In the genomic region with DNA sequence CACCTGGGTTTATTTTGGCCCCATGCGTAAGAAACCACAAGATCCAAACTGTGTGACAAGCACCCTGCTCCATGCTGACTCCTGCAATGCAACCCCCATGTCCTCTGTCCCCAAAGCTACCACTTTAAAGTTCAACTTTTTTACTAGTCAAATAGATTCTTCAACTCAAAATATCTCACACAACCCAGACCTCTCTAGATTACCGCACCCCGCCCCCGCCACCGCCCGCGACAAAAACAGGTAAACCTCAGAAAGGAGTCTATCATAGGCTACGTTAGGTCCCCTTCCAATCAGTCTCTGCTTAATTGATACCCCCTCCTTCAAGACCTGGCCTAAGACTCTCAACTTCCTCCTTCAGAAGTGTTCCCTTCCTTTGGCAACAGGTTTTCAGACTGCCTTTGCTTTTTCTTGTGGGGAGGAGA, we compare ENCODE assay signal across 2 cellular contexts.
TF ChIP-seq lines count a peak whose summit lies in the region.

No MANE protein-coding gene starts in this region.

TF ChIP-seq in SK-N-SH, 30 proteins besides CTCF, POLR2A, EP300 and RAD21 (continued from another document):
- TF ChIP-seq, protein P1, sequence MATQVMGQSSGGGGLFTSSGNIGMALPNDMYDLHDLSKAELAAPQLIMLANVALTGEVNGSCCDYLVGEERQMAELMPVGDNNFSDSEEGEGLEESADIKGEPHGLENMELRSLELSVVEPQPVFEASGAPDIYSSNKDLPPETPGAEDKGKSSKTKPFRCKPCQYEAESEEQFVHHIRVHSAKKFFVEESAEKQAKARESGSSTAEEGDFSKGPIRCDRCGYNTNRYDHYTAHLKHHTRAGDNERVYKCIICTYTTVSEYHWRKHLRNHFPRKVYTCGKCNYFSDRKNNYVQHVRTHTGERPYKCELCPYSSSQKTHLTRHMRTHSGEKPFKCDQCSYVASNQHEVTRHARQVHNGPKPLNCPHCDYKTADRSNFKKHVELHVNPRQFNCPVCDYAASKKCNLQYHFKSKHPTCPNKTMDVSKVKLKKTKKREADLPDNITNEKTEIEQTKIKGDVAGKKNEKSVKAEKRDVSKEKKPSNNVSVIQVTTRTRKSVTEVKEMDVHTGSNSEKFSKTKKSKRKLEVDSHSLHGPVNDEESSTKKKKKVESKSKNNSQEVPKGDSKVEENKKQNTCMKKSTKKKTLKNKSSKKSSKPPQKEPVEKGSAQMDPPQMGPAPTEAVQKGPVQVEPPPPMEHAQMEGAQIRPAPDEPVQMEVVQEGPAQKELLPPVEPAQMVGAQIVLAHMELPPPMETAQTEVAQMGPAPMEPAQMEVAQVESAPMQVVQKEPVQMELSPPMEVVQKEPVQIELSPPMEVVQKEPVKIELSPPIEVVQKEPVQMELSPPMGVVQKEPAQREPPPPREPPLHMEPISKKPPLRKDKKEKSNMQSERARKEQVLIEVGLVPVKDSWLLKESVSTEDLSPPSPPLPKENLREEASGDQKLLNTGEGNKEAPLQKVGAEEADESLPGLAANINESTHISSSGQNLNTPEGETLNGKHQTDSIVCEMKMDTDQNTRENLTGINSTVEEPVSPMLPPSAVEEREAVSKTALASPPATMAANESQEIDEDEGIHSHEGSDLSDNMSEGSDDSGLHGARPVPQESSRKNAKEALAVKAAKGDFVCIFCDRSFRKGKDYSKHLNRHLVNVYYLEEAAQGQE (IDR thresholded peaks at IDR 0.05; ENCODE audit: low read depth, low read length) = no peak
- TF ChIP-seq MEF2A (IDR thresholded peaks at IDR 0.05; ENCODE audit: borderline replicate concordance, low read depth) = no peak
TF ChIP-seq in SK-N-SH: peak in this region for 0.

TF ChIP-seq in SK-N-SH treated with all-trans-retinoic acid at 6 μM for 48 hours, 23 proteins besides CTCF, POLR2A, EP300 and RAD21 (continued from another document):
- no peak for TF ChIP-seq CSDC2 (CRISPR knock-in tag; IDR thresholded peaks at IDR 0.05)
- TF ChIP-seq ISL1 (CRISPR knock-in tag; IDR thresholded peaks at IDR 0.05) = no peak
- no peak for TF ChIP-seq ESRRG (CRISPR knock-in tag; IDR thresholded peaks at IDR 0.05)
- TF ChIP-seq ZNF70 (CRISPR knock-in tag; IDR thresholded peaks at IDR 0.05) = no peak
- no peak for TF ChIP-seq OSR1 (CRISPR knock-in tag; IDR thresholded peaks at IDR 0.05)
- TF ChIP-seq, protein P2, sequence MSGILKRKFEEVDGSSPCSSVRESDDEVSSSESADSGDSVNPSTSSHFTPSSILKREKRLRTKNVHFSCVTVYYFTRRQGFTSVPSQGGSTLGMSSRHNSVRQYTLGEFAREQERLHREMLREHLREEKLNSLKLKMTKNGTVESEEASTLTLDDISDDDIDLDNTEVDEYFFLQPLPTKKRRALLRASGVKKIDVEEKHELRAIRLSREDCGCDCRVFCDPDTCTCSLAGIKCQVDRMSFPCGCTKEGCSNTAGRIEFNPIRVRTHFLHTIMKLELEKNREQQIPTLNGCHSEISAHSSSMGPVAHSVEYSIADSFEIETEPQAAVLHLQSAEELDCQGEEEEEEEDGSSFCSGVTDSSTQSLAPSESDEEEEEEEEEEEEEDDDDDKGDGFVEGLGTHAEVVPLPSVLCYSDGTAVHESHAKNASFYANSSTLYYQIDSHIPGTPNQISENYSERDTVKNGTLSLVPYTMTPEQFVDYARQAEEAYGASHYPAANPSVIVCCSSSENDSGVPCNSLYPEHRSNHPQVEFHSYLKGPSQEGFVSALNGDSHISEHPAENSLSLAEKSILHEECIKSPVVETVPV (CRISPR knock-in tag; IDR thresholded peaks at IDR 0.05) = no peak
- TF ChIP-seq ZFP30 (CRISPR knock-in tag; IDR thresholded peaks at IDR 0.05) = no peak
- TF ChIP-seq ZC3H10 (CRISPR knock-in tag; IDR thresholded peaks at IDR 0.05) = no peak
- TF ChIP-seq, protein P3, sequence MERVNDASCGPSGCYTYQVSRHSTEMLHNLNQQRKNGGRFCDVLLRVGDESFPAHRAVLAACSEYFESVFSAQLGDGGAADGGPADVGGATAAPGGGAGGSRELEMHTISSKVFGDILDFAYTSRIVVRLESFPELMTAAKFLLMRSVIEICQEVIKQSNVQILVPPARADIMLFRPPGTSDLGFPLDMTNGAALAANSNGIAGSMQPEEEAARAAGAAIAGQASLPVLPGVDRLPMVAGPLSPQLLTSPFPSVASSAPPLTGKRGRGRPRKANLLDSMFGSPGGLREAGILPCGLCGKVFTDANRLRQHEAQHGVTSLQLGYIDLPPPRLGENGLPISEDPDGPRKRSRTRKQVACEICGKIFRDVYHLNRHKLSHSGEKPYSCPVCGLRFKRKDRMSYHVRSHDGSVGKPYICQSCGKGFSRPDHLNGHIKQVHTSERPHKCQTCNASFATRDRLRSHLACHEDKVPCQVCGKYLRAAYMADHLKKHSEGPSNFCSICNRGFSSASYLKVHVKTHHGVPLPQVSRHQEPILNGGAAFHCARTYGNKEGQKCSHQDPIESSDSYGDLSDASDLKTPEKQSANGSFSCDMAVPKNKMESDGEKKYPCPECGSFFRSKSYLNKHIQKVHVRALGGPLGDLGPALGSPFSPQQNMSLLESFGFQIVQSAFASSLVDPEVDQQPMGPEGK (CRISPR knock-in tag; IDR thresholded peaks at IDR 0.05; ENCODE audit: borderline replicate concordance) = no peak
